8 cellular contexts compared by ENCODE assay signal in the genomic region with DNA sequence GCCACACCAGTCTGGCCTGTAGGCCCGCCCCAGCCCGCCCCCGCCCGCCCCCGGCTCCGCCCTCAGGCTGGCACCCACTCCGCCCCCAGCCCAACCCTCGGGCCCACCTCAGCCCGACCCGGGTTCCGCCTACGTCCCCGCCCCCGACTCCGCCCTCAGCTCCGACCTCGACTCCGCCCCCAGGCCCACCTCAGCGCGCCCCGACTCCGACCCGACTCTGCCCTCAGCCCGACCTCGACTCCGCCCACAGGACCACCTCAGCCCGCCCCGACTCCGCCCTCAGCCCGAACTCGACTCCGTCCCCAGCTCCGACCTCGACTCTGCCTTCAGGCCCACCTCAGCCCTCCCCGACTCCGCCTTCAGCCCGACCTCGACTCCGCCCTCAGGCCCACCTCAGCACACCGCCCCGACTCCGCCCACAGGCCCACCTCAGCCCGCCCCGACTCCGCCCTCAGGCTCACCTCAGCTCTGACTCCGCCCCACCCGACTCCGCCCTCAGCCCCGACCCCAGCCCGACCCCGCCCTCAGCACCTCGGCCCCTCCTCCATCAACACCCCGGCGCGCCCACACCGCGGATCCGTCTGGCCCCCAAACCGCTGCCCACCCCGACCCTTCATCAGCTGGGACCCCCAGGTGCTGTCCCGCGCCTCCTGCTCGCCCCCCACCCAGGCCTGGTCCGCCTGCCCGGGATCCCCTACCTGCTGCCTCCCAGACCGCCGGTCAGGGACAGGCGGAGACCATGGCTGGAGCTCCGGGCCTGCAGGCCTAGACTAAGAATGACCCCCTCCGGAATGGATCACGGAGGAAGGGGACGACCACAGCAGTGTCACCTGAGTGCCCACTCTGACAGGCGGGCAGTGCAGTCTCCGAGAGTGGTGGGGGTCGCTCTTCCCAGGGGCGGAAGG. TPM values are rescaled to one million over a fixed set of nuclear protein-coding genes. Genes with fewer than 3 reads are reported as not detected.
DNase-seq lines count a peak whose midpoint lies in the region; ATAC-seq, FAIRE-seq and TF ChIP-seq lines count a peak whose summit lies in the region.

TSS of gene RAB43 (minus strand) at position 13 of the 905 bp plus-strand sequence. CDS start 315 bp downstream, outside the sequence.

- H3K79me1 ChIP-seq in neuronal stem cell (ENCODE audit: low read depth, low read length): no peaks in the 10 kb centered on the region

- peak within 1 kb of the TSS; percentile 23 for H2AK5ac ChIP-seq in neuronal stem cell (ENCODE audit: low read depth, low read length)

- no CpG with 5 or more reads among the region's 76 CpGs for WGBS in neuronal stem cell (ENCODE audit: extremely low coverage in 2 of 2, insufficient read length in 2 of 2, insufficient replicate concordance in 1 of 2), 2 donors

- no peak within 1 kb of the TSS for H2BK120ac ChIP-seq in neuronal stem cell (ENCODE audit: low read depth, low read length)

- DNase-seq in COLO668 (lab: John Stamatoyannopoulos, UW; ENCODE audit: unreplicated experiment) (peak; percentile 19), SK-N-MC (ENCODE audit: low read depth, low spot score) (peak; percentile 47), frontal cortex (ENCODE audit: low spot score in 2 of 2) (peak; percentile 92 to 96), neuronal stem cell (ENCODE audit: low spot score) (peak; percentile 96)
- peak; percentile 84 for DNase-seq in activated naive CD4-positive, alpha-beta T cell treated with anti-CD3 and anti-CD28 coated beads, Interleukin-2, amount 50 U/mL, for 16 hours

- H4K8ac ChIP-seq in neuronal stem cell (ENCODE audit: low read depth, low read length): no peak within 1 kb of the TSS

- H3K79me2 ChIP-seq in KMS-11 (ENCODE audit: insufficient read depth, low read depth): peaks cover 30% of the 10 kb centered on the region; the same call in 1 of the 2 replicates

- H2AFZ ChIP-seq in KMS-11 (ENCODE audit: low read depth) (peak within 1 kb of the TSS; percentile 57; the same call in 1 of the 2 replicates), neuronal stem cell (ENCODE audit: low read length) (peak within 1 kb of the TSS; percentile 90)

- H2BK12ac ChIP-seq in neuronal stem cell (ENCODE audit: low read length): no peak within 1 kb of the TSS

- FAIRE-seq in frontal cortex (lab: Jason Lieb, UNC): no peak

- H3K36me3 ChIP-seq in KMS-11 (ENCODE audit: insufficient read depth): no peaks in the 10 kb centered on the region
- H3K36me3 ChIP-seq in SK-N-MC (ENCODE audit: insufficient read depth, low read length): no peaks in the 10 kb centered on the region
- peaks cover 0 to 12% of the 10 kb centered on the region in 2 donors for H3K36me3 ChIP-seq in neuronal stem cell (replicated peaks in 1 of 2; ENCODE audit: control insufficient read depth in 2 of 2, insufficient read depth in 2 of 2, low read length in 2 of 2)
- peaks cover 0 to 2% of the 10 kb centered on the region in 2 donors for H3K36me3 ChIP-seq in stomach smooth muscle (ENCODE audit: control insufficient read depth in 2 of 2, insufficient read depth in 2 of 2, low read length in 2 of 2)

- no peak within 1 kb of the TSS for H4K91ac ChIP-seq in neuronal stem cell (ENCODE audit: low read depth, low read length, poor library complexity)

- no peak for TF ChIP-seq CTCF in KMS-11 (conservative IDR thresholded peaks at IDR 0.05; ENCODE audit: low read depth, low read length)

- H3K4me2 ChIP-seq in KMS-11 (peak within 1 kb of the TSS; percentile 93), neuronal stem cell (ENCODE audit: insufficient read depth, low read length, poor library complexity, severe bottlenecking) (peak within 1 kb of the TSS; percentile 87)

- H3K4me3 ChIP-seq in KMS-11 (IDR thresholded peaks at IDR 0.05; ENCODE audit: insufficient read depth, low read depth, low read length) (no peak within 1 kb of the TSS), SK-N-MC (peak within 1 kb of the TSS; percentile 90), neuronal stem cell (ENCODE audit: low read length in 2 of 2) (peak within 1 kb of the TSS; percentile 72 to 89), stomach smooth muscle (ENCODE audit: low read length in 2 of 2) (peak within 1 kb of the TSS; percentile 64 to 86)

- peak within 1 kb of the TSS; percentile 31 for H3K23ac ChIP-seq in neuronal stem cell (ENCODE audit: low read depth, low read length, poor library complexity)

- peak within 1 kb of the TSS; percentile 1 for H2BK5ac ChIP-seq in neuronal stem cell (ENCODE audit: low read length)

- H3K14ac ChIP-seq in neuronal stem cell (ENCODE audit: low read length): no peak within 1 kb of the TSS

- H3K27me3 ChIP-seq in KMS-11 (ENCODE audit: insufficient read depth, low read depth) (no peaks in the 10 kb centered on the region), neuronal stem cell (ENCODE audit: control insufficient read depth in 3 of 3, insufficient read depth in 3 of 3, low read depth in 1 of 3, low read length in 3 of 3) (no peaks in the 10 kb centered on the region), stomach smooth muscle (ENCODE audit: control insufficient read depth in 1 of 2, insufficient read depth in 2 of 2, low read length in 2 of 2) (no peaks in the 10 kb centered on the region)

- H4K20me1 ChIP-seq in KMS-11 (ENCODE audit: insufficient read depth): no peaks in the 10 kb centered on the region

- peak within 1 kb of the TSS; percentile 64 for H3K9ac ChIP-seq in KMS-11
- peak within 1 kb of the TSS; percentile 75 for H3K9ac ChIP-seq in SK-N-MC (ENCODE audit: insufficient read length)
- peak within 1 kb of the TSS; percentile 90 for H3K9ac ChIP-seq in neuronal stem cell (ENCODE audit: low read depth, low read length, poor library complexity)
- H3K9ac ChIP-seq in stomach smooth muscle (ENCODE audit: low read length in 2 of 2): peak within 1 kb of the TSS; percentile 74 to 76

- H3K27ac ChIP-seq in KMS-11 (peak within 1 kb of the TSS; percentile 83), SK-N-MC (peak within 1 kb of the TSS; percentile 90), neuronal stem cell (replicated peaks; ENCODE audit: low read length) (no peak within 1 kb of the TSS), stomach smooth muscle (ENCODE audit: low read length) (peak within 1 kb of the TSS; percentile 86)

- H3K4me1 ChIP-seq in KMS-11 (ENCODE audit: low read depth, poor library complexity, severe bottlenecking) (peaks cover 51% of the 10 kb centered on the region), neuronal stem cell (ENCODE audit: control insufficient read depth in 2 of 2, insufficient read depth in 1 of 2, low read depth in 1 of 2, low read length in 2 of 2) (peaks cover 11 to 18% of the 10 kb centered on the region in 2 donors), stomach smooth muscle (ENCODE audit: control insufficient read depth, insufficient read depth, low read length) (peaks cover 32% of the 10 kb centered on the region)

- H2BK15ac ChIP-seq in neuronal stem cell (ENCODE audit: low read length): no peak within 1 kb of the TSS

- H3K9me3 ChIP-seq in SK-N-MC (ENCODE audit: low read depth, low read length) (no peaks in the 10 kb centered on the region), neuronal stem cell (replicated peaks in 1 of 2; ENCODE audit: control insufficient read depth in 2 of 2, insufficient read depth in 1 of 2, low read depth in 1 of 2, low read length in 2 of 2) (no peaks in the 10 kb centered on the region), stomach smooth muscle (ENCODE audit: control insufficient read depth in 2 of 2, low read length in 2 of 2) (no peaks in the 10 kb centered on the region)

- no peak within 1 kb of the TSS for H3K4ac ChIP-seq in neuronal stem cell (ENCODE audit: low read length)

- peak; percentile 42 for ATAC-seq in GM21528 (IDR thresholded peaks at IDR 0.05; ENCODE audit: low FRiP score, unreplicated experiment)

- H3K18ac ChIP-seq in neuronal stem cell (ENCODE audit: low read length): peak within 1 kb of the TSS; percentile 86

RNA-seq across cellular contexts. Expression of gene RAB43, which starts in this region (rescaled TPM):
- 2.0 TPM for total RNA-seq in frontal cortex
- polyA plus RNA-seq in neuronal stem cell (2013, experiment 1 of 2): 5.4 TPM
- polyA plus RNA-seq in neuronal stem cell (2013, experiment 2 of 2): 5.7 TPM

Comparison
In these comparisons a context has a peak if more than half of its experiments do, and no peak if none do; other contexts are left out.
1. DNase-seq: peak in every context shown above with its lines; median percentile 96 in neuronal stem cell; 94 in frontal cortex; 84 in activated naive CD4-positive, alpha-beta T cell treated with anti-CD3 and anti-CD28 coated beads, Interleukin-2, amount 50 U/mL, for 16 hours; 47 in SK-N-MC; 19 in COLO668.